In the genomic region with DNA sequence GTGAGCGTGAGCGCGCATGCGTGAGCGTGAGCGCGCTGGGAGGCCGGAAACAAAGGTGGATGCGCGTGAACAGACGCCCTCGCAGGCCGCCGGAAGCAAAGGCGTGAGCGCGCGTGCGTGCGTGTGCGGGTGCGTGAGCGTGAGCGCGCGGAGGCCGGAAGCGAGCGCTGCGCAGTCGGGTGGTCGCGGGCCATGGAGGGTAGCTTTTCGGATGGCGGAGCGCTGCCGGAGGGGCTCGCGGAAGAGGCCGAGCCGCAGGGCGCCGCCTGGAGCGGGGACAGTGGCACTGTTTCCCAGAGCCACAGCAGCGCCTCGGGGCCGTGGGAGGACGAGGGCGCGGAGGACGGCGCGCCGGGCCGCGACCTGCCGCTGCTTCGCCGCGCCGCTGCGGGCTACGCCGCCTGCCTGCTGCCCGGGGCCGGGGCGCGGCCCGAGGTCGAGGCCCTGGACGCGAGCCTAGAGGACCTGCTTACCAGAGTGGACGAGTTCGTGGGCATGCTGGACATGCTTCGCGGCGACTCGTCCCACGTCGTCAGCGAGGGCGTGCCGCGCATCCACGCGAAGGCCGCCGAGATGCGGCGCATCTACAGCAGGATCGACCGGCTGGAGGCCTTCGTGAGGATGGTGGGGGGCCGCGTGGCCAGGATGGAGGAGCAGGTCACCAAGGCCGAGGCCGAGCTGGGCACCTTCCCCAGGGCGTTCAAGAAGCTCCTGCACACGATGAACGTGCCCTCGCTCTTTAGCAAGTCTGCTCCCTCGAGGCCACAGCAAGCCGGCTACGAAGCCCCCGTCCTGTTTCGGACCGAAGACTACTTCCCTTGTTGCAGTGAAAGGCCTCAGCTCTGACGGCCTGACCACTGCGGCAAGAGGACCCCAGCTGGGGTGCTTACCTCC, we compare ENCODE assay signal across 1 cellular context.
TF ChIP-seq lines count a peak whose summit lies in the region.

BLOC1S4 (plus strand) TSS at position 157 of the 894 bp plus-strand sequence; CDS start at position 193, 36 bp downstream.

TF ChIP-seq in HepG2, 621 proteins besides CTCF, POLR2A, EP300 and RAD21 (continued from another document and continues in another):
- TF ChIP-seq, protein P1, sequence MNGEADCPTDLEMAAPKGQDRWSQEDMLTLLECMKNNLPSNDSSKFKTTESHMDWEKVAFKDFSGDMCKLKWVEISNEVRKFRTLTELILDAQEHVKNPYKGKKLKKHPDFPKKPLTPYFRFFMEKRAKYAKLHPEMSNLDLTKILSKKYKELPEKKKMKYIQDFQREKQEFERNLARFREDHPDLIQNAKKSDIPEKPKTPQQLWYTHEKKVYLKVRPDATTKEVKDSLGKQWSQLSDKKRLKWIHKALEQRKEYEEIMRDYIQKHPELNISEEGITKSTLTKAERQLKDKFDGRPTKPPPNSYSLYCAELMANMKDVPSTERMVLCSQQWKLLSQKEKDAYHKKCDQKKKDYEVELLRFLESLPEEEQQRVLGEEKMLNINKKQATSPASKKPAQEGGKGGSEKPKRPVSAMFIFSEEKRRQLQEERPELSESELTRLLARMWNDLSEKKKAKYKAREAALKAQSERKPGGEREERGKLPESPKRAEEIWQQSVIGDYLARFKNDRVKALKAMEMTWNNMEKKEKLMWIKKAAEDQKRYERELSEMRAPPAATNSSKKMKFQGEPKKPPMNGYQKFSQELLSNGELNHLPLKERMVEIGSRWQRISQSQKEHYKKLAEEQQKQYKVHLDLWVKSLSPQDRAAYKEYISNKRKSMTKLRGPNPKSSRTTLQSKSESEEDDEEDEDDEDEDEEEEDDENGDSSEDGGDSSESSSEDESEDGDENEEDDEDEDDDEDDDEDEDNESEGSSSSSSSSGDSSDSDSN (CRISPR knock-in tag; IDR thresholded peaks at IDR 0.05) = peak; percentile 95
- TF ChIP-seq, protein P2, sequence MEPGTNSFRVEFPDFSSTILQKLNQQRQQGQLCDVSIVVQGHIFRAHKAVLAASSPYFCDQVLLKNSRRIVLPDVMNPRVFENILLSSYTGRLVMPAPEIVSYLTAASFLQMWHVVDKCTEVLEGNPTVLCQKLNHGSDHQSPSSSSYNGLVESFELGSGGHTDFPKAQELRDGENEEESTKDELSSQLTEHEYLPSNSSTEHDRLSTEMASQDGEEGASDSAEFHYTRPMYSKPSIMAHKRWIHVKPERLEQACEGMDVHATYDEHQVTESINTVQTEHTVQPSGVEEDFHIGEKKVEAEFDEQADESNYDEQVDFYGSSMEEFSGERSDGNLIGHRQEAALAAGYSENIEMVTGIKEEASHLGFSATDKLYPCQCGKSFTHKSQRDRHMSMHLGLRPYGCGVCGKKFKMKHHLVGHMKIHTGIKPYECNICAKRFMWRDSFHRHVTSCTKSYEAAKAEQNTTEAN (CRISPR knock-in tag; conservative IDR thresholded peaks at IDR 0.05) = peak; percentile 62; the same call in 1 of the 2 replicates
- TF ChIP-seq ZNF639 (CRISPR knock-in tag; conservative IDR thresholded peaks at IDR 0.05) (peak; percentile 56; the same call in 1 of the 2 replicates), RFXAP (CRISPR knock-in tag; IDR thresholded peaks at IDR 0.05; ENCODE audit: borderline replicate concordance) (peak; percentile 20; the same call in 1 of the 2 replicates), SPEN (CRISPR knock-in tag; IDR thresholded peaks at IDR 0.05; ENCODE audit: low read depth) (peak; percentile 92), PPARG (CRISPR knock-in tag; conservative IDR thresholded peaks at IDR 0.05) (no peak), THAP11 (CRISPR knock-in tag; IDR thresholded peaks at IDR 0.05) (peak; percentile 87), ZGPAT (CRISPR knock-in tag; IDR thresholded peaks at IDR 0.05) (peak; percentile 64), BORCS8-MEF2B (CRISPR knock-in tag; IDR thresholded peaks at IDR 0.05) (peak; percentile 91), TEF (CRISPR knock-in tag; IDR thresholded peaks at IDR 0.05) (0 out of 2 replicates have a peak, but pooled peaks have one; percentile 38), HMGA1 (CRISPR knock-in tag; conservative IDR thresholded peaks at IDR 0.05) (no peak), FOSL1 (CRISPR knock-in tag; IDR thresholded peaks at IDR 0.05; ENCODE audit: borderline replicate concordance) (no peak), RXRB (CRISPR knock-in tag; IDR thresholded peaks at IDR 0.05; ENCODE audit: borderline replicate concordance) (0 out of 2 replicates have a peak, but pooled peaks have one; percentile 1), PRDM4 (CRISPR knock-in tag; IDR thresholded peaks at IDR 0.05; ENCODE audit: borderline replicate concordance) (no peak), ZNF230 (CRISPR knock-in tag; IDR thresholded peaks at IDR 0.05) (no peak; the same call in 1 of the 2 replicates), ELF1 (CRISPR knock-in tag; IDR thresholded peaks at IDR 0.05) (peak; percentile 82), ZSCAN29 (CRISPR knock-in tag; conservative IDR thresholded peaks at IDR 0.05) (0 out of 2 replicates have a peak, but pooled peaks have one; percentile 28), ZBTB44 (CRISPR knock-in tag; IDR thresholded peaks at IDR 0.05) (no peak; the same call in 1 of the 2 replicates), FOXA3 (CRISPR knock-in tag; IDR thresholded peaks at IDR 0.05) (0 out of 2 replicates have a peak, but pooled peaks have one; percentile 22), REST (IDR thresholded peaks at IDR 0.05; ENCODE audit: borderline replicate concordance in 1 of 2, low read depth in 1 of 2, low read length in 2 of 2) (peak in 1 of 2 experiments; percentile 28; a peak in 1 of 4 replicates), PHF21A (CRISPR knock-in tag; IDR thresholded peaks at IDR 0.05) (no peak), IKZF4 (CRISPR knock-in tag; IDR thresholded peaks at IDR 0.05; ENCODE audit: borderline replicate concordance, low read depth, not compliant biosample characterization) (no peak), ARNT2 (CRISPR knock-in tag; IDR thresholded peaks at IDR 0.05; ENCODE audit: low read depth) (peak; percentile 58; the same call in 1 of the 2 replicates), ZNF605 (CRISPR knock-in tag; IDR thresholded peaks at IDR 0.05) (0 out of 2 replicates have a peak, but pooled peaks have one; percentile 32), SALL2 (CRISPR knock-in tag; IDR thresholded peaks at IDR 0.05) (0 out of 2 replicates have a peak, but pooled peaks have one; percentile 56)
- TF ChIP-seq, protein P3, sequence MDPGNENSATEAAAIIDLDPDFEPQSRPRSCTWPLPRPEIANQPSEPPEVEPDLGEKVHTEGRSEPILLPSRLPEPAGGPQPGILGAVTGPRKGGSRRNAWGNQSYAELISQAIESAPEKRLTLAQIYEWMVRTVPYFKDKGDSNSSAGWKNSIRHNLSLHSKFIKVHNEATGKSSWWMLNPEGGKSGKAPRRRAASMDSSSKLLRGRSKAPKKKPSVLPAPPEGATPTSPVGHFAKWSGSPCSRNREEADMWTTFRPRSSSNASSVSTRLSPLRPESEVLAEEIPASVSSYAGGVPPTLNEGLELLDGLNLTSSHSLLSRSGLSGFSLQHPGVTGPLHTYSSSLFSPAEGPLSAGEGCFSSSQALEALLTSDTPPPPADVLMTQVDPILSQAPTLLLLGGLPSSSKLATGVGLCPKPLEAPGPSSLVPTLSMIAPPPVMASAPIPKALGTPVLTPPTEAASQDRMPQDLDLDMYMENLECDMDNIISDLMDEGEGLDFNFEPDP (CRISPR knock-in tag; conservative IDR thresholded peaks at IDR 0.05) = no peak
- TF ChIP-seq, protein P4, sequence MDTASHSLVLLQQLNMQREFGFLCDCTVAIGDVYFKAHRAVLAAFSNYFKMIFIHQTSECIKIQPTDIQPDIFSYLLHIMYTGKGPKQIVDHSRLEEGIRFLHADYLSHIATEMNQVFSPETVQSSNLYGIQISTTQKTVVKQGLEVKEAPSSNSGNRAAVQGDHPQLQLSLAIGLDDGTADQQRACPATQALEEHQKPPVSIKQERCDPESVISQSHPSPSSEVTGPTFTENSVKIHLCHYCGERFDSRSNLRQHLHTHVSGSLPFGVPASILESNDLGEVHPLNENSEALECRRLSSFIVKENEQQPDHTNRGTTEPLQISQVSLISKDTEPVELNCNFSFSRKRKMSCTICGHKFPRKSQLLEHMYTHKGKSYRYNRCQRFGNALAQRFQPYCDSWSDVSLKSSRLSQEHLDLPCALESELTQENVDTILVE (CRISPR knock-in tag; IDR thresholded peaks at IDR 0.05) = 0 out of 2 replicates have a peak, but pooled peaks have one; percentile 34
- TF ChIP-seq, protein P5, sequence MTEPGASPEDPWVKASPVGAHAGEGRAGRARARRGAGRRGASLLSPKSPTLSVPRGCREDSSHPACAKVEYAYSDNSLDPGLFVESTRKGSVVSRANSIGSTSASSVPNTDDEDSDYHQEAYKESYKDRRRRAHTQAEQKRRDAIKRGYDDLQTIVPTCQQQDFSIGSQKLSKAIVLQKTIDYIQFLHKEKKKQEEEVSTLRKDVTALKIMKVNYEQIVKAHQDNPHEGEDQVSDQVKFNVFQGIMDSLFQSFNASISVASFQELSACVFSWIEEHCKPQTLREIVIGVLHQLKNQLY (CRISPR knock-in tag; IDR thresholded peaks at IDR 0.05) = 0 out of 2 replicates have a peak, but pooled peaks have one; percentile 64
- TF ChIP-seq, protein P6, sequence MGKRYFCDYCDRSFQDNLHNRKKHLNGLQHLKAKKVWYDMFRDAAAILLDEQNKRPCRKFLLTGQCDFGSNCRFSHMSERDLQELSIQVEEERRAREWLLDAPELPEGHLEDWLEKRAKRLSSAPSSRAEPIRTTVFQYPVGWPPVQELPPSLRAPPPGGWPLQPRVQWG (CRISPR knock-in tag; IDR thresholded peaks at IDR 0.05; ENCODE audit: borderline replicate concordance, low read depth) = no peak; the same call in 1 of the 2 replicates
